ENCODE assay signal across 20 cellular contexts in the genomic region with DNA sequence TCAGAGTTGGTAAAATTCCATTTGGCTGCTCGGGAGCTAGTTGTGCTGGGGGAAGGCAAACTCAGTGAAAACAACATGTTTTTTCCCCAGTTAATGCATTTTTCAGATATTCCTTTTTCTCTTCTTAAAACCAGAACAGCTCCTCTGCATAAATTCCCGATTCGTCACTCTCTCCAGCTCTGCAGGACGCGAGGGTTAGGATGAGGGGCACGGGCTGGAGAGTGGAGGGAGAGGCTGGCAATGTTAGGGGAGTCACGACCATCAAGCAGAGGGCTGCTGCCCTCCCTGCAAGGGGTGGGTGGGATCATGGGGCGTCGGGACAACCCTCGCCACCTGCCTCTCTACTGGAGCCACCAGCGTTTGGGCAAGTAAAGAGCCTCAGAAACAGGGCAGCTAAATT. TPM values are rescaled to one million over a fixed set of nuclear protein-coding genes. Genes with fewer than 3 reads are reported as not detected.
"Had no signal": no experiment of that assay in that cellular context is flagged by ENCODE, and none has a peak within 500 bp of the region (broad histone marks: within the 10 kb centered on the region; RNA-seq: fewer than 3 reads in every experiment).

No MANE protein-coding gene starts in this region.

- H3K4me2 ChIP-seq: hepatocyte had no signal

- H3K9me3 ChIP-seq: esophagus squamous epithelium, ovary had no signal

- DNase-seq: cortex of kidney; effector memory CD8-positive, alpha-beta T cell; esophagus squamous epithelium; foreskin keratinocyte; head of caudate nucleus; kidney; left cardiac atrium; left ventricle myocardium superior; mesenchymal stem cell; naive B cell; ovary; right cardiac atrium; small intestine; stimulated activated CD4-positive, alpha-beta T cell treated with anti-CD3 and anti-CD28 coated beads, Interleukin-12 subunit alpha, Interleukin-12 subunit beta, amount 100 ng/mL, for 4 hours; stimulated activated naive CD4-positive, alpha-beta T cell treated with Interleukin-2 at 50 U/mL for 16 hours; trophoblast cell had no signal

- H3K27me3 ChIP-seq: dorsolateral prefrontal cortex, foreskin keratinocyte, hepatocyte, ovary had no signal

- H3K36me3 Mint-ChIP-seq: naive B cell had no signal

- H3K27ac Mint-ChIP-seq: effector memory CD8-positive, alpha-beta T cell had no signal

- H2AFZ ChIP-seq: hepatocyte had no signal

- H3K4me3 ChIP-seq: dorsolateral prefrontal cortex, esophagus squamous epithelium, hepatocyte, lung, ovary had no signal

- H3K9me3 Mint-ChIP-seq: effector memory CD8-positive, alpha-beta T cell; naive B cell had no signal

- H3K4me3 Mint-ChIP-seq: effector memory CD8-positive, alpha-beta T cell; naive B cell had no signal

- ATAC-seq: effector memory CD8-positive, alpha-beta T cell; foreskin keratinocyte; left cardiac atrium; left ventricle myocardium superior; right cardiac atrium had no signal

- H3K27ac ChIP-seq: esophagus squamous epithelium, foreskin keratinocyte, hepatocyte had no signal

- H3K79me2 ChIP-seq: hepatocyte had no signal

- H3K36me3 ChIP-seq: esophagus squamous epithelium, ovary had no signal

- H3K4me1 ChIP-seq: esophagus squamous epithelium, foreskin keratinocyte had no signal

RNA-seq across cellular contexts. Expression of a gene that starts 31.4 kb away (rescaled TPM):
- total RNA-seq: epithelial cell of proximal tubule, foreskin keratinocyte had no signal
